ENCODE assay signal across 1 cellular context in genomic region chr22:41360126-41360525, GRCh38.
TF ChIP-seq lines count a peak whose summit lies in the region.

No MANE protein-coding gene starts in this region.

TF ChIP-seq in HepG2, 621 proteins besides CTCF, POLR2A, EP300 and RAD21 (continued from another document and continues in another):
- TF ChIP-seq ZBTB46 (CRISPR knock-in tag; IDR thresholded peaks at IDR 0.05; ENCODE audit: borderline replicate concordance) (no peak), SMC3 (IDR thresholded peaks at IDR 0.05; ENCODE audit: low read length) (peak; percentile 4; the same call in 1 of the 2 replicates), SNRNP70 (IDR thresholded peaks at IDR 0.05; ENCODE audit: low read depth, low read length) (no peak), ZNF580 (CRISPR knock-in tag; IDR thresholded peaks at IDR 0.05; ENCODE audit: borderline replicate concordance, low read depth) (peak; percentile 23; the same call in 1 of the 2 replicates), SCMH1 (CRISPR knock-in tag; IDR thresholded peaks at IDR 0.05; ENCODE audit: borderline replicate concordance) (no peak), RXRA (CRISPR knock-in tag; IDR thresholded peaks at IDR 0.05) (peak; percentile 79), BORCS8-MEF2B (CRISPR knock-in tag; IDR thresholded peaks at IDR 0.05) (no peak), CBX2 (IDR thresholded peaks at IDR 0.05; ENCODE audit: low read depth, low read length) (no peak), CBX2 (CRISPR knock-in tag; IDR thresholded peaks at IDR 0.05; ENCODE audit: low read depth) (no peak), ATF2 (CRISPR knock-in tag; IDR thresholded peaks at IDR 0.05) (peak; percentile 65; the same call in 1 of the 2 replicates), HIC2 (CRISPR knock-in tag; IDR thresholded peaks at IDR 0.05; ENCODE audit: low read depth) (peak; percentile 93), MAFK (conservative IDR thresholded peaks at IDR 0.05 in 1 of 2, IDR thresholded peaks at IDR 0.05 in 1 of 2; ENCODE audit: low read length in 2 of 2) (no peak), HNRNPL (IDR thresholded peaks at IDR 0.05; ENCODE audit: low read depth, low read length) (peak; percentile 97), NR2F1 (CRISPR knock-in tag; IDR thresholded peaks at IDR 0.05) (peak; percentile 53 to 54; a peak in 1 of 4 replicates), DMAP1 (CRISPR knock-in tag; IDR thresholded peaks at IDR 0.05) (peak; percentile 28; the same call in 1 of the 2 replicates), SALL1 (CRISPR knock-in tag; IDR thresholded peaks at IDR 0.05) (peak; percentile 67), LCORL (IDR thresholded peaks at IDR 0.05) (no peak), LCORL (CRISPR knock-in tag; IDR thresholded peaks at IDR 0.05) (peak; percentile 89), ZNF235 (CRISPR knock-in tag; IDR thresholded peaks at IDR 0.05; ENCODE audit: borderline replicate concordance) (no peak), DRAP1 (CRISPR knock-in tag; IDR thresholded peaks at IDR 0.05) (no peak), ETV5 (CRISPR knock-in tag; IDR thresholded peaks at IDR 0.05; ENCODE audit: borderline replicate concordance) (peak; percentile 26; the same call in 1 of the 2 replicates), ZNF281 (CRISPR knock-in tag; IDR thresholded peaks at IDR 0.05; ENCODE audit: borderline replicate concordance) (peak; percentile 96), ZNF687 (CRISPR knock-in tag; IDR thresholded peaks at IDR 0.05) (peak; percentile 78), EED (CRISPR knock-in tag; IDR thresholded peaks at IDR 0.05) (no peak), DR1 (CRISPR knock-in tag; IDR thresholded peaks at IDR 0.05) (no peak), NCOA2 (CRISPR knock-in tag; IDR thresholded peaks at IDR 0.05) (peak; percentile 48; the same call in 1 of the 2 replicates), ZBTB7B (CRISPR knock-in tag; IDR thresholded peaks at IDR 0.05) (0 out of 2 replicates have a peak, but pooled peaks have one; percentile 35), RFX5 (IDR thresholded peaks at IDR 0.05; ENCODE audit: low read depth, low read length) (no peak), CHD2 (IDR thresholded peaks at IDR 0.05; ENCODE audit: low read depth, low read length) (peak; percentile 45; the same call in 1 of the 2 replicates), ZBTB8A (CRISPR knock-in tag; IDR thresholded peaks at IDR 0.05; ENCODE audit: borderline replicate concordance, low read depth) (no peak), PRMT3 (CRISPR knock-in tag; IDR thresholded peaks at IDR 0.05; ENCODE audit: borderline replicate concordance, low read depth) (no peak), ELF1 (CRISPR knock-in tag; IDR thresholded peaks at IDR 0.05) (no peak), U2AF1 (optimal IDR thresholded peaks at IDR 0.05; ENCODE audit: low read depth, low read length) (no peak), BCL6 (CRISPR knock-in tag; IDR thresholded peaks at IDR 0.05) (peak; percentile 71), ZFP91 (CRISPR knock-in tag; IDR thresholded peaks at IDR 0.05; ENCODE audit: borderline replicate concordance) (peak; percentile 61; the same call in 1 of the 2 replicates), PRPF4 (IDR thresholded peaks at IDR 0.05; ENCODE audit: low read depth, low read length, poor library complexity, severe bottlenecking) (no peak), PCBP2 (optimal IDR thresholded peaks at IDR 0.05; ENCODE audit: low read depth, low read length, poor library complexity, severe bottlenecking) (no peak), FOXK2 (IDR thresholded peaks at IDR 0.05) (no peak), FOXA1 (IDR thresholded peaks at IDR 0.05) (no peak), FOXA1 (CRISPR knock-in tag; IDR thresholded peaks at IDR 0.05) (peak; percentile 99), TFE3 (CRISPR knock-in tag; IDR thresholded peaks at IDR 0.05) (peak; percentile 56; the same call in 1 of the 2 replicates), ZGPAT (CRISPR knock-in tag; IDR thresholded peaks at IDR 0.05) (peak; percentile 48; the same call in 1 of the 2 replicates), IRF2 (CRISPR knock-in tag; IDR thresholded peaks at IDR 0.05) (peak; percentile 30; the same call in 1 of the 2 replicates), SOX5 (CRISPR knock-in tag; IDR thresholded peaks at IDR 0.05; ENCODE audit: borderline replicate concordance) (0 out of 2 replicates have a peak, but pooled peaks have one; percentile 15), ELK4 (CRISPR knock-in tag; IDR thresholded peaks at IDR 0.05; ENCODE audit: borderline replicate concordance) (no peak)
